ENCODE assay signal across 13 cellular contexts in genomic region chr13:75359266-75359665, GRCh38.
DNase-seq lines count a peak whose midpoint lies in the region; ATAC-seq, FAIRE-seq and TF ChIP-seq lines count a peak whose summit lies in the region.
"Had no signal": no experiment of that assay in that cellular context is flagged by ENCODE, and none has a peak within 500 bp of the region (broad histone marks: within the 10 kb centered on the region; RNA-seq: fewer than 3 reads in every experiment).

No MANE protein-coding gene starts in this region.

- 0 out of 4 replicates have a peak, but pooled peaks cover 0 to under 1% of the 10 kb centered on the region in 2 experiments for H3K79me2 ChIP-seq in H1 (ENCODE audit: control insufficient read depth in 1 of 2, insufficient read depth in 2 of 2, low read length in 2 of 2)

- H3K9ac ChIP-seq in H1 (replicated peaks in 1 of 4; ENCODE audit: extremely low read depth in 1 of 4, low read depth in 3 of 4, low read length in 3 of 4), result no peak overlapping the region

- H3K4me3 ChIP-seq in H1 (ENCODE audit: extremely low read depth in 1 of 4, insufficient read depth in 2 of 4, low read depth in 3 of 4, low read length in 4 of 4) (no peak overlapping the region), small intestine (ENCODE audit: low read depth in 1 of 2, low read length in 2 of 2) (no peak overlapping the region), suprapubic skin (no peak overlapping the region)
- H3K4me3 ChIP-seq: esophagus squamous epithelium, sigmoid colon had no signal

- CTCF ChIA-PET in H1 (lab: Charles Lee; ENCODE audit: partially characterized antibody), result interaction anchor here (1.2 to 2.8 kb wide), 3 partner anchors 11 to 75 kb away, joined by 3 to 35 read pairs (median 3); no protein-coding TSS in a partner anchor

- peaks cover 0 to 8% (median 0%) of the 10 kb centered on the region in 4 experiments; a peak in 1 of 7 replicates for H3K4me1 ChIP-seq in H1 (replicated peaks in 1 of 4; ENCODE audit: control insufficient read depth in 3 of 4, insufficient read depth in 4 of 4, low read length in 3 of 4)
- no peaks in the 10 kb centered on the region for H3K4me1 ChIP-seq in small intestine (ENCODE audit: control insufficient read depth in 2 of 2, insufficient read depth in 1 of 2, low read depth in 1 of 2, low read length in 1 of 2)
- H3K4me1 ChIP-seq in suprapubic skin, result peaks cover 3% of the 10 kb centered on the region

- DNase-seq in Daoy (ENCODE audit: low read depth) (peak; percentile 79), NCI-H226 (peak; percentile 90), H1 (ENCODE audit: low read depth in 1 of 2, low spot score in 2 of 2) (peak in 1 of 2 experiments; percentile 19), myocyte (ENCODE audit: low read depth) (peak; percentile 85), small intestine (no peak), NCI-H1105 (lab: John Stamatoyannopoulos, UW) (no peak), suprapubic skin (ENCODE audit: low spot score in 2 of 2) (no peak)
- DNase-seq: activated CD8-positive, alpha-beta T cell treated with anti-CD3 and anti-CD28 coated beads, Interleukin-2, amount 10 ng/mL, durations not matched to agents 7 days and 5 days; esophagus squamous epithelium; Karpas-422; NCI-H510A treated with DMSO at 0.1 percent for 48 hours; sigmoid colon had no signal

- no peak overlapping the region for H2AFZ ChIP-seq in H1 (ENCODE audit: low read length)

- H3K23me2 ChIP-seq in H1 (ENCODE audit: low read depth, low read length), result no peaks in the 10 kb centered on the region

- H3K79me1 ChIP-seq in H1 (ENCODE audit: low read depth, low read length), result no peaks in the 10 kb centered on the region

- 85% methylated on average over 2 of the region's 2 CpGs; no CpG with 5 or more reads in 1 of the 2 experiments for WGBS in H1 (ENCODE audit: extremely low coverage in 1 of 2, insufficient coverage in 1 of 2, insufficient read length in 1 of 2, insufficient replicate concordance in 2 of 2, low coverage in 1 of 2, low lambda C conversion rate in 2 of 2, missing lambda C conversion rate in 1 of 2), 2 experiments
- 89 to 91% (median 89%) methylated on average over 2 of the region's 2 CpGs for WGBS in small intestine, 3 donors
- WGBS in suprapubic skin, result 85% methylated on average over 2 of the region's 2 CpGs

- no peak overlapping the region for H2BK12ac ChIP-seq in H1 (ENCODE audit: low read depth, low read length)

- FAIRE-seq in H1 (lab: Jason Lieb, UNC) (no peak), small intestine (lab: Jason Lieb, UNC) (no peak)

- no peaks in the 10 kb centered on the region for H4K20me1 ChIP-seq in H1 (replicated peaks in 1 of 2; ENCODE audit: control insufficient read depth in 1 of 2, insufficient read depth in 2 of 2, low read length in 2 of 2)

- ATAC-seq in HG03045 (IDR thresholded peaks at IDR 0.05; ENCODE audit: unreplicated experiment), result no peak
- ATAC-seq: activated CD8-positive, alpha-beta T cell treated with anti-CD3 and anti-CD28 coated beads, Interleukin-2, amount 10 ng/mL, durations not matched to agents 7 days and 5 days had no signal

- no peak overlapping the region for H3K4ac ChIP-seq in H1 (replicated peaks; ENCODE audit: insufficient read length, low read depth, low read length)

- no peak overlapping the region for H2BK120ac ChIP-seq in H1 (replicated peaks; ENCODE audit: low read depth, low read length)

- H2BK20ac ChIP-seq in H1 (ENCODE audit: low read length), result no peak overlapping the region

- H3K18ac ChIP-seq in H1 (ENCODE audit: extremely low read depth, low read length), result no peak overlapping the region

- H3K4me2 ChIP-seq in H1 (ENCODE audit: insufficient read depth in 1 of 2, low read depth in 2 of 2, low read length in 2 of 2), result no peak overlapping the region

- H3K14ac ChIP-seq in H1 (ENCODE audit: insufficient read length), result no peak overlapping the region

- no peak overlapping the region for H4K91ac ChIP-seq in H1 (replicated peaks; ENCODE audit: insufficient read length, low read length)

- H3K27me3 ChIP-seq in H1 (replicated peaks in 1 of 4; ENCODE audit: control insufficient read depth in 3 of 4, extremely low read depth in 1 of 4, insufficient read depth in 3 of 4, low read length in 3 of 4) (no peaks in the 10 kb centered on the region), small intestine (ENCODE audit: control insufficient read depth in 2 of 2, insufficient read depth in 2 of 2, low read length in 2 of 2) (no peaks in the 10 kb centered on the region), suprapubic skin (no peaks in the 10 kb centered on the region)
- H3K27me3 ChIP-seq: esophagus squamous epithelium, sigmoid colon had no signal

- H2BK15ac ChIP-seq in H1 (ENCODE audit: low read length), result no peak overlapping the region

- H3K9me3 ChIP-seq in H1 (ENCODE audit: insufficient read depth in 2 of 2, low read depth in 1 of 2, low read length in 1 of 2) (no peaks in the 10 kb centered on the region), small intestine (ENCODE audit: control insufficient read depth, low read depth) (no peaks in the 10 kb centered on the region), suprapubic skin (no peaks in the 10 kb centered on the region)
- H3K9me3 ChIP-seq: esophagus squamous epithelium, sigmoid colon had no signal

- POLR2A ChIA-PET in H1 (lab: Charles Lee; ENCODE audit: partially characterized antibody), result no interaction called here

- no peak for TF ChIP-seq CTCF in H1 (IDR thresholded peaks at IDR 0.05; ENCODE audit: control extremely low read depth in 1 of 3, insufficient read depth in 1 of 3, low read depth in 1 of 3, low read length in 3 of 3)
- TF ChIP-seq CTCF in suprapubic skin (IDR thresholded peaks at IDR 0.05), result no peak

- H4K8ac ChIP-seq in H1 (ENCODE audit: extremely low read depth, insufficient read depth, low read length), result no peak overlapping the region

- H3K36me3 ChIP-seq in H1 (ENCODE audit: control insufficient read depth in 2 of 4, insufficient read depth in 4 of 4, low read length in 3 of 4) (peaks cover 0 to 2% (median 0%) of the 10 kb centered on the region in 4 experiments; a peak in 2 of 8 replicates), small intestine (ENCODE audit: control insufficient read depth in 2 of 2, insufficient read depth in 2 of 2, low read length in 2 of 2) (no peaks in the 10 kb centered on the region), suprapubic skin (peaks cover 6% of the 10 kb centered on the region)
- H3K36me3 ChIP-seq: sigmoid colon had no signal

- no peak overlapping the region for H3K56ac ChIP-seq in H1 (replicated peaks; ENCODE audit: insufficient read length, low read depth, low read length)

- TF ChIP-seq POLR2A in H1 (IDR thresholded peaks at IDR 0.05; ENCODE audit: control extremely low read depth in 1 of 2, low read depth in 2 of 2, low read length in 2 of 2) (no peak), suprapubic skin (IDR thresholded peaks at IDR 0.05) (no peak)

- no peak overlapping the region for H2BK5ac ChIP-seq in H1 (ENCODE audit: low read depth, low read length)

- no peak overlapping the region for H2AK5ac ChIP-seq in H1 (ENCODE audit: low read depth, low read length)

- TF ChIP-seq RAD21 in H1 (IDR thresholded peaks at IDR 0.05 in 1 of 2, conservative IDR thresholded peaks at IDR 0.05 in 1 of 2; ENCODE audit: low read depth in 2 of 2, low read length in 2 of 2), result no peak

- no peak overlapping the region for H4K5ac ChIP-seq in H1 (ENCODE audit: insufficient read length, low read depth, low read length)

- H3K27ac ChIP-seq in H1 (ENCODE audit: low read depth, low read length) (no peak overlapping the region), small intestine (ENCODE audit: low read depth in 1 of 2, low read length in 1 of 2) (no peak overlapping the region), suprapubic skin (no peak overlapping the region)
- H3K27ac ChIP-seq: esophagus squamous epithelium, sigmoid colon had no signal

- TF ChIP-seq EP300 in H1 (IDR thresholded peaks at IDR 0.05; ENCODE audit: borderline replicate concordance in 1 of 2, low read depth in 2 of 2, low read length in 2 of 2) (no peak), suprapubic skin (IDR thresholded peaks at IDR 0.05) (no peak)

- no peak overlapping the region for H3K23ac ChIP-seq in H1 (ENCODE audit: insufficient read length)

TF ChIP-seq in H1, 55 proteins besides CTCF, POLR2A, EP300 and RAD21 (continues in another document):
- no peak for TF ChIP-seq SAP30 (IDR thresholded peaks at IDR 0.05; ENCODE audit: insufficient read depth, insufficient replicate concordance, low read length)
- TF ChIP-seq KDM1A (IDR thresholded peaks at IDR 0.05; ENCODE audit: borderline replicate concordance, low read length), result no peak
- peak; percentile 90 for TF ChIP-seq TEAD4 (IDR thresholded peaks at IDR 0.05; ENCODE audit: low read depth, low read length)
- TF ChIP-seq, protein P1, sequence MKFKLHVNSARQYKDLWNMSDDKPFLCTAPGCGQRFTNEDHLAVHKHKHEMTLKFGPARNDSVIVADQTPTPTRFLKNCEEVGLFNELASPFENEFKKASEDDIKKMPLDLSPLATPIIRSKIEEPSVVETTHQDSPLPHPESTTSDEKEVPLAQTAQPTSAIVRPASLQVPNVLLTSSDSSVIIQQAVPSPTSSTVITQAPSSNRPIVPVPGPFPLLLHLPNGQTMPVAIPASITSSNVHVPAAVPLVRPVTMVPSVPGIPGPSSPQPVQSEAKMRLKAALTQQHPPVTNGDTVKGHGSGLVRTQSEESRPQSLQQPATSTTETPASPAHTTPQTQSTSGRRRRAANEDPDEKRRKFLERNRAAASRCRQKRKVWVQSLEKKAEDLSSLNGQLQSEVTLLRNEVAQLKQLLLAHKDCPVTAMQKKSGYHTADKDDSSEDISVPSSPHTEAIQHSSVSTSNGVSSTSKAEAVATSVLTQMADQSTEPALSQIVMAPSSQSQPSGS (IDR thresholded peaks at IDR 0.05; ENCODE audit: low read length), result no peak
- TF ChIP-seq NANOG (IDR thresholded peaks at IDR 0.05; ENCODE audit: insufficient read depth, low read depth, low read length, poor library complexity, severe bottlenecking), result no peak
- no peak for TF ChIP-seq JUN (IDR thresholded peaks at IDR 0.05; ENCODE audit: low read depth, low read length)
- TF ChIP-seq ASH2L (IDR thresholded peaks at IDR 0.05; ENCODE audit: low read length), result no peak
- no peak for TF ChIP-seq HDAC2 (IDR thresholded peaks at IDR 0.05; ENCODE audit: borderline replicate concordance in 1 of 2, low read depth in 2 of 2, low read length in 2 of 2)
- TF ChIP-seq EGR1 (IDR thresholded peaks at IDR 0.05; ENCODE audit: borderline replicate concordance, low read depth, low read length), result no peak
- TF ChIP-seq NRF1 (IDR thresholded peaks at IDR 0.05; ENCODE audit: low read depth, low read length), result no peak
- TF ChIP-seq SP1 (IDR thresholded peaks at IDR 0.05; ENCODE audit: low read depth, low read length), result no peak
- TF ChIP-seq SIRT6 (IDR thresholded peaks at IDR 0.05; ENCODE audit: low read length), result no peak
- no peak for TF ChIP-seq TAF7 (optimal IDR thresholded peaks at IDR 0.05; ENCODE audit: borderline replicate concordance, low read depth, low read length)
- no peak for TF ChIP-seq SP4 (IDR thresholded peaks at IDR 0.05; ENCODE audit: low read length)
- no peak for TF ChIP-seq MAX (IDR thresholded peaks at IDR 0.05)

Comparison
In these comparisons a context has a peak if more than half of its experiments do, and no peak if none do; other contexts are left out.
1. DNase-seq: peak in Daoy (single experiment), NCI-H226 (single experiment) and myocyte (single experiment); none in small intestine (single experiment), NCI-H1105 (single experiment) and suprapubic skin (0 of 2).